21 cellular contexts compared by ENCODE assay signal in genomic region chr1:39640861-39641260, GRCh38. TPM values are rescaled to one million over a fixed set of nuclear protein-coding genes. Genes with fewer than 3 reads are reported as not detected.
"Had no signal": no experiment of that assay in that cellular context is flagged by ENCODE, and none has a peak within 500 bp of the region (broad histone marks: within the 10 kb centered on the region; RNA-seq: fewer than 3 reads in every experiment).

No MANE protein-coding gene starts in this region.

- H3K4me3 ChIP-seq: gastrocnemius medialis, smooth muscle cell had no signal

- H3K27ac ChIP-seq: neutrophil had no signal

- H3K36me3 ChIP-seq: gastrocnemius medialis, neutrophil had no signal

- H3K9me3 ChIP-seq: gastrocnemius medialis, neutrophil had no signal

- ATAC-seq: activated CD8-positive, alpha-beta T cell treated with anti-CD3 and anti-CD28 coated beads, Interleukin-2, amount 10 ng/mL, durations not matched to agents 7 days and 5 days; activated naive CD4-positive, alpha-beta T cell treated with anti-CD3 and anti-CD28 coated beads, Interleukin-2, amount 50 U/mL, for 72 hours; activated T-cell treated with anti-CD3 and anti-CD28 coated beads, Interleukin-2, amount 50 U/mL, for 72 hours; gastrocnemius medialis; naive thymus-derived CD8-positive, alpha-beta T cell; right cardiac atrium had no signal

- DNase-seq: activated CD4-positive, alpha-beta T cell treated with anti-CD3 and anti-CD28 coated beads, Interleukin-2, amount 10 ng/mL, durations not matched to agents 24 days and 14 days; activated CD4-positive, CD25-positive, alpha-beta regulatory T cell; activated CD8-positive, alpha-beta memory T cell treated with anti-CD3 and anti-CD28 coated beads, Interleukin-2, amount 50 U/mL, for 4 hours; activated CD8-positive, alpha-beta T cell treated with anti-CD3 and anti-CD28 coated beads, Interleukin-2, amount 10 ng/mL, durations not matched to agents 7 days and 5 days; activated gamma-delta T cell; activated T-cell treated with anti-CD3 and anti-CD28 coated beads, Interleukin-2, amount 50 U/mL, for 72 hours; erythroblast; gastrocnemius medialis; mammary epithelial cell; naive thymus-derived CD8-positive, alpha-beta T cell; stimulated activated CD4-positive, alpha-beta T cell treated with anti-CD3 and anti-CD28 coated beads, Interleukin-4, amount 100 ng/mL, for 4 hours; stimulated activated CD8-positive, alpha-beta memory T cell treated with anti-CD3 and anti-CD28 coated beads, Interleukin-4, amount 100 ng/mL, for 48 hours; stimulated activated naive CD4-positive, alpha-beta T cell treated with Interleukin-2 at 50 U/mL for 16 hours; substantia nigra; SW 1271 had no signal

RNA-seq across cellular contexts. Expression of gene HEYL, which starts 1.4 kb away (rescaled TPM):
- total RNA-seq: activated CD4-positive, alpha-beta T cell treated with anti-CD3 and anti-CD28 coated beads, Interleukin-2, amount 10 ng/mL, durations not matched to agents 24 days and 14 days; activated CD8-positive, alpha-beta T cell treated with anti-CD3 and anti-CD28 coated beads, Interleukin-2, amount 10 ng/mL, durations not matched to agents 7 days and 5 days; mammary epithelial cell; mononuclear cell had no signal

RNA-seq across cellular contexts. Expression of gene NT5C1A, which starts 31.0 kb away (rescaled TPM):
- total RNA-seq: activated CD8-positive, alpha-beta T cell treated with anti-CD3 and anti-CD28 coated beads, Interleukin-2, amount 10 ng/mL, durations not matched to agents 7 days and 5 days; smooth muscle cell; T-helper 2 cell treated with Interferon-gamma antibody and Interleukin-4, amounts not matched to agents 100 ng/mL and 5 ng/mL, for 36 hours had no signal
